In genomic region chr22:21451545-21452520, GRCh38 we compare ENCODE assay signal across 1 cellular context.
A peak's percentile ranks its signal among the peaks of the same experiment; 100 is the strongest.
TF ChIP-seq lines count a peak whose summit lies in the region.

No MANE protein-coding gene starts in this region.

TF ChIP-seq in K562, 482 proteins besides CTCF, POLR2A, EP300 and RAD21 (continued from another document and continues in another):
- no peak for TF ChIP-seq ZNF318 (IDR thresholded peaks at IDR 0.05; ENCODE audit: borderline replicate concordance in 1 of 2, low read depth in 1 of 2)
- TF ChIP-seq SMC3 (conservative IDR thresholded peaks at IDR 0.05; ENCODE audit: insufficient read depth, low read depth, low read length): no peak
- no peak for TF ChIP-seq ETV1 (tag; conservative IDR thresholded peaks at IDR 0.05; ENCODE audit: low read depth)
- no peak for TF ChIP-seq ZNF445 (CRISPR knock-in tag; IDR thresholded peaks at IDR 0.05; ENCODE audit: low read depth)
- TF ChIP-seq GATAD2B (IDR thresholded peaks at IDR 0.05; ENCODE audit: borderline replicate concordance): no peak
- TF ChIP-seq ZNF77 (CRISPR knock-in tag; IDR thresholded peaks at IDR 0.05): no peak
- no peak for TF ChIP-seq HMBOX1 (IDR thresholded peaks at IDR 0.05)
- TF ChIP-seq ZNF444 (CRISPR knock-in tag; IDR thresholded peaks at IDR 0.05): no peak
- TF ChIP-seq ZBTB1 (CRISPR knock-in tag; IDR thresholded peaks at IDR 0.05; ENCODE audit: borderline replicate concordance, low read depth): peak; percentile 50; the same call in 1 of the 2 replicates
- no peak for TF ChIP-seq ZNF263 (CRISPR knock-in tag; IDR thresholded peaks at IDR 0.05; ENCODE audit: borderline replicate concordance)
- no peak for TF ChIP-seq CTBP1 (IDR thresholded peaks at IDR 0.05; ENCODE audit: borderline replicate concordance)
- TF ChIP-seq ZNF384 (IDR thresholded peaks at IDR 0.05; ENCODE audit: low read depth, low read length): no peak
- no peak for TF ChIP-seq ELF1 (tag; IDR thresholded peaks at IDR 0.05)
- no peak for TF ChIP-seq FOXJ3 (CRISPR knock-in tag; IDR thresholded peaks at IDR 0.05)
- no peak for TF ChIP-seq NCOA4 (IDR thresholded peaks at IDR 0.05; ENCODE audit: partially characterized antibody)
- no peak for TF ChIP-seq ARID4B (CRISPR knock-in tag; IDR thresholded peaks at IDR 0.05)
- TF ChIP-seq MLLT1 (IDR thresholded peaks at IDR 0.05): no peak
- no peak; a peak in 1 of 4 replicates for TF ChIP-seq SIX5 (IDR thresholded peaks at IDR 0.05; ENCODE audit: borderline replicate concordance in 1 of 2, insufficient read depth in 1 of 2, low read depth in 1 of 2, low read length in 2 of 2)
- TF ChIP-seq NKRF (IDR thresholded peaks at IDR 0.05; ENCODE audit: borderline replicate concordance): no peak
- peak; percentile 72 for TF ChIP-seq CHD7 (IDR thresholded peaks at IDR 0.05; ENCODE audit: low read depth, low read length)
- no peak for TF ChIP-seq ZNF316 (IDR thresholded peaks at IDR 0.05)
- no peak for TF ChIP-seq ZNF41 (CRISPR knock-in tag; conservative IDR thresholded peaks at IDR 0.05)
